In genomic region chr3:190308154-190308553, GRCh38 we compare ENCODE assay signal across 20 cellular contexts. TPM values are rescaled to one million over a fixed set of nuclear protein-coding genes. Genes with fewer than 3 reads are reported as not detected.
DNase-seq lines count a peak whose midpoint lies in the region; ATAC-seq, FAIRE-seq and TF ChIP-seq lines count a peak whose summit lies in the region.
"Had no signal": no experiment of that assay in that cellular context is flagged by ENCODE, and none has a peak within 500 bp of the region (broad histone marks: within the 10 kb centered on the region; RNA-seq: fewer than 3 reads in every experiment).

No MANE protein-coding gene starts in this region.

- H3K27me3 ChIP-seq in hepatocyte = no peaks in the 10 kb centered on the region
- H3K27me3 ChIP-seq in right lobe of liver = no peaks in the 10 kb centered on the region
- no peaks in the 10 kb centered on the region for H3K27me3 ChIP-seq in right atrium auricular region

- H3K4me1 ChIP-seq in hepatocyte (ENCODE audit: insufficient read depth) (peaks cover 29% of the 10 kb centered on the region), right lobe of liver (peaks cover 0 to 72% (median 25%) of the 10 kb centered on the region in 4 donors), right atrium auricular region (no peaks in the 10 kb centered on the region)

- H3K9me2 ChIP-seq in hepatocyte (replicated peaks; ENCODE audit: insufficient read depth) = no peaks in the 10 kb centered on the region

- WGBS in hepatocyte (ENCODE audit: low lambda C conversion rate, missing lambda C conversion rate) = 79% methylated on average over 5 of the region's 5 CpGs
- 22% methylated on average over 5 of the region's 5 CpGs for WGBS in right lobe of liver (ENCODE audit: insufficient coverage, low coverage, low lambda C conversion rate, missing lambda C conversion rate)

- H3K79me2 ChIP-seq in hepatocyte = peaks cover 10% of the 10 kb centered on the region

- intact Hi-C loops in right lobe of liver (cut with DNase I) = no loop called here

- no peaks in the 10 kb centered on the region for H3K9me3 ChIP-seq in hepatocyte (ENCODE audit: low read depth)
- no peaks in the 10 kb centered on the region for H3K9me3 ChIP-seq in right lobe of liver
- H3K9me3 ChIP-seq in right atrium auricular region = no peaks in the 10 kb centered on the region

- H3K27ac ChIP-seq in hepatocyte = peak overlapping the region; percentile 96
- peak overlapping the region; percentile 49 to 96 (median 90) for H3K27ac ChIP-seq in right lobe of liver
- no peak overlapping the region for H3K27ac ChIP-seq in right atrium auricular region
- H3K27ac ChIP-seq: C4-2B had no signal

- H3K4me3 ChIP-seq in hepatocyte (no peak overlapping the region), right lobe of liver (peak overlapping the region in 1 of 3 donors; percentile 26), right atrium auricular region (no peak overlapping the region)
- H3K4me3 ChIP-seq: GM12878, GM23338 had no signal

- H3K36me3 ChIP-seq in hepatocyte (replicated peaks; ENCODE audit: insufficient read depth, low read depth) = no peaks in the 10 kb centered on the region
- no peaks in the 10 kb centered on the region for H3K36me3 ChIP-seq in right lobe of liver
- H3K36me3 ChIP-seq in right atrium auricular region = no peaks in the 10 kb centered on the region

- TF ChIP-seq POLR2A in GM12892 (IDR thresholded peaks at IDR 0.05; ENCODE audit: low read depth, low read length) (no peak), right lobe of liver (IDR thresholded peaks at IDR 0.05) (peak; percentile 55)

- ATAC-seq in right lobe of liver (peak; percentile 46 to 80 (median 71)), HG03196 (IDR thresholded peaks at IDR 0.05; ENCODE audit: unreplicated experiment) (no peak)
- ATAC-seq: GM12878, GM23338 had no signal

- no peak overlapping the region for H2AFZ ChIP-seq in hepatocyte
- H2AFZ ChIP-seq: GM23338 had no signal

- no peaks in the 10 kb centered on the region for H4K20me1 ChIP-seq in hepatocyte (ENCODE audit: insufficient read depth, poor library complexity, severe bottlenecking)

- FAIRE-seq in GM12892 (lab: Jason Lieb, UNC) = peak; percentile 50
- FAIRE-seq: A204.1, GM12878, GM18507, H54 had no signal

- no peak overlapping the region for H3K4me2 ChIP-seq in hepatocyte
- H3K4me2 ChIP-seq: GM23338 had no signal

- DNase-seq in GM12892 (ENCODE audit: insufficient read length) (no peak), hepatocyte (ENCODE audit: low spot score) (no peak), right lobe of liver (peak in 2 of 3 donors; percentile 63 to 86), anterior cingulate cortex (lab: John Stamatoyannopoulos, UW) (no peak), right atrium auricular region (ENCODE audit: low spot score) (no peak), inferior parietal cortex (ENCODE audit: extremely low spot score) (no peak)
- DNase-seq: AML-193; CD4-positive, alpha-beta T cell; DND-41; EL; HCEC 1CT; KG1 had no signal

- TF ChIP-seq CTCF in hepatocyte (IDR thresholded peaks at IDR 0.05; ENCODE audit: poor library complexity) = no peak
- no peak for TF ChIP-seq CTCF in right lobe of liver (IDR thresholded peaks at IDR 0.05)
- no peak for TF ChIP-seq CTCF in right atrium auricular region (IDR thresholded peaks at IDR 0.05)

RNA-seq across cellular contexts. Expression of gene CLDN1, which starts 14.1 kb away (rescaled TPM):
- polyA plus RNA-seq in GM12892 (2012; ENCODE audit: missing spikeins) = 0.59 TPM
- total RNA-seq in hepatocyte (106 and 123 TPM in 2 replicates), right lobe of liver (100 to 1,000 TPM in 5 of 6 experiments, 10 to 100 TPM in 1; 79.9 to 241 (median 135) TPM), right atrium auricular region (10 to 100 TPM in 1 of 2 donors, 1 to 10 TPM in 1; 9.0 to 12.7 TPM)
- polyA plus RNA-seq in hepatocyte = 45.3 and 46.9 TPM in 2 replicates
- total RNA-seq: G401 had no signal

Comparison
In these comparisons a context has a peak if more than half of its experiments do, and no peak if none do; other contexts are left out.
1. DNase-seq: peak in right lobe of liver (2 of 3); none in GM12892 (single experiment), hepatocyte (single experiment), anterior cingulate cortex (0 of 58), right atrium auricular region (single experiment) and inferior parietal cortex (single experiment).
2. H3K27ac ChIP-seq: peak in hepatocyte (single experiment) and right lobe of liver (3 of 3); none in right atrium auricular region (0 of 2).